In the genomic region with DNA sequence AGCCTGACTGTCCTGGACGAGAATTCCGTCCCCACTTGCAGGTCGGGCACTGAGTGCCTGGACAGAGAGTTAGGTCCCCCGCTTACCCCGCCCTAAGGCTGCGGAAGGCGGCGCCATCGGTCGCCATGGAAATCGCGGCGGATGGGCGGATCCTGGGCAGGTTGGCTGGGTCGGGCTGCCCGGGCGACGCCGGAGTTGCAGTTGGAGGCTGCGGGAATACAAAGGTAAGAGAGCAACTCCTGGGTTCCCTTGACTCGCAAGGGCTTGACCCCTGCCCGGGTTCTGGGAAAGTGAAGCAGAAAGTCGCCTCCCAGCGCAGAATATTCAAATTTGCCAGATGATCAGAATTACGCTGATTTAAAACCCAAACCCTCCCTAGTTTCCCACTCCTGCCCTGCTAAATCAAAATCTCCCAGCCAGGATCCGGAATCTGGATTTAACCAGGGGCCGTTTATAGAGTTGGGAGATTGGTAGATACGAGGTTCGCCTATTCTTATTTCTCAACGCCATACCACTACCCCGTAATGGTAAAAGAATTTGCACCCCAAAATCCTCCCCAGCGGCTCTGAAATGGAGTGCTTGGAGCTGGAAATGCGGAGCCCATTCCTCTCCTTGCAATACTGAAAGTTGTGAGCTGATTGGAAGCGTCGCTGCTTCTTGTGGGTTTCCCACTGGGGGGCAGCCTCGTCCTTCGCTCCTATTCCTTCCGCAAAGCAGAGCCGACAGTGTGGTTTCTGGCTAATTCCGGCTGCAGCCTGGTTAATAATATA, we compare ENCODE assay signal across 8 cellular contexts.
DNase-seq lines count a peak whose midpoint lies in the region; ATAC-seq and TF ChIP-seq lines count a peak whose summit lies in the region.

No MANE protein-coding gene starts in this region.

- H3K36me3 ChIP-seq in breast epithelium = no peaks in the 10 kb centered on the region
- H3K36me3 ChIP-seq in prostate gland = no peaks in the 10 kb centered on the region

- CTCF ChIA-PET in activated naive CD4-positive, alpha-beta T cell treated with anti-CD3 and anti-CD28 coated beads for 36 hours (lab: Charles Lee) = no interaction called here

- H3K27me3 ChIP-seq in breast epithelium (no peaks in the 10 kb centered on the region), prostate gland (replicated peaks; ENCODE audit: insufficient read depth) (no peaks in the 10 kb centered on the region)

- H3K4me3 ChIP-seq in breast epithelium (peak overlapping the region; percentile 53 to 74 (median 62)), iPS-11a (ENCODE audit: low read depth, low read length) (peak overlapping the region; percentile 61), prostate gland (peak overlapping the region; percentile 46 to 47)

- TF ChIP-seq CTCF in breast epithelium (IDR thresholded peaks at IDR 0.05) (peak in 1 of 3 donors; percentile 6), prostate gland (IDR thresholded peaks at IDR 0.05) (peak in 2 of 4 experiments; percentile 35 to 59)

- H3K4me1 ChIP-seq in breast epithelium (no peaks in the 10 kb centered on the region), prostate gland (replicated peaks) (no peaks in the 10 kb centered on the region)

- WGBS in prostate gland = 8% methylated on average over 40 of the region's 40 CpGs

- H3K9me3 ChIP-seq in breast epithelium (no peaks in the 10 kb centered on the region), prostate gland (no peaks in the 10 kb centered on the region)

- H3K27me3 Mint-ChIP-seq in activated naive CD4-positive, alpha-beta T cell treated with anti-CD3 and anti-CD28 coated beads for 36 hours (ENCODE audit: low read depth) = peaks cover 40% of the 10 kb centered on the region

- H3K4me1 Mint-ChIP-seq in activated naive CD4-positive, alpha-beta T cell treated with anti-CD3 and anti-CD28 coated beads for 36 hours (ENCODE audit: low read depth) = peaks cover 3% of the 10 kb centered on the region

- TF ChIP-seq POLR2A in breast epithelium (IDR thresholded peaks at IDR 0.05) = no peak
- peak; percentile 28 for TF ChIP-seq POLR2A in prostate gland (IDR thresholded peaks at IDR 0.05)

- H3K4me3 Mint-ChIP-seq in activated naive CD4-positive, alpha-beta T cell treated with anti-CD3 and anti-CD28 coated beads for 36 hours = peak overlapping the region; percentile 32

- DNase-seq in activated naive CD4-positive, alpha-beta T cell treated with anti-CD3 and anti-CD28 coated beads for 36 hours = no peak
- no peak for DNase-seq in activated naive CD4-positive, alpha-beta T cell (lab: John Stamatoyannopoulos, UW)
- DNase-seq in NCI-H774 (lab: John Stamatoyannopoulos, UW) = peak; percentile 80
- peak; percentile 35 to 74 for DNase-seq in breast epithelium (ENCODE audit: low spot score in 2 of 2)
- DNase-seq in prostate gland (ENCODE audit: low spot score) = peak; percentile 78

- H3K27ac ChIP-seq in breast epithelium = peak overlapping the region; percentile 68 to 79
- peak overlapping the region; percentile 70 for H3K27ac ChIP-seq in prostate gland

- peaks cover 6% of the 10 kb centered on the region for H3K9me3 Mint-ChIP-seq in activated naive CD4-positive, alpha-beta T cell treated with anti-CD3 and anti-CD28 coated beads for 36 hours

- intact Hi-C loops in activated naive CD4-positive, alpha-beta T cell treated with anti-CD3 and anti-CD28 coated beads for 36 hours (cut with micrococcal nuclease) = no loop called here
- intact Hi-C loops in breast epithelium (cut with DNase I; ENCODE audit: low total_unique reads) = no loop called here
- intact Hi-C loops in prostate gland (cut with DNase I) = loop anchor here (5.0 kb wide), 1 partner anchor 323 kb away; no protein-coding TSS in a partner anchor

- peak; percentile 35 for ATAC-seq in HG03432 (IDR thresholded peaks at IDR 0.05; ENCODE audit: unreplicated experiment)
- ATAC-seq in HG03521 (IDR thresholded peaks at IDR 0.05; ENCODE audit: unreplicated experiment) = no peak

- H3K27ac Mint-ChIP-seq in activated naive CD4-positive, alpha-beta T cell treated with anti-CD3 and anti-CD28 coated beads for 36 hours = no peak overlapping the region

- no peaks in the 10 kb centered on the region for H3K36me3 Mint-ChIP-seq in activated naive CD4-positive, alpha-beta T cell treated with anti-CD3 and anti-CD28 coated beads for 36 hours (ENCODE audit: low read depth)

Comparison
In these comparisons a context has a peak if more than half of its experiments do, and no peak if none do; other contexts are left out.
1. DNase-seq: peak in NCI-H774 (single experiment), breast epithelium (2 of 2) and prostate gland (single experiment); none in activated naive CD4-positive, alpha-beta T cell treated with anti-CD3 and anti-CD28 coated beads for 36 hours (single experiment) and activated naive CD4-positive, alpha-beta T cell (0 of 4).
2. Peak in every context shown above with its lines, with median percentiles within 50 percentile points of each other: H3K4me3 ChIP-seq.